In the genomic region with DNA sequence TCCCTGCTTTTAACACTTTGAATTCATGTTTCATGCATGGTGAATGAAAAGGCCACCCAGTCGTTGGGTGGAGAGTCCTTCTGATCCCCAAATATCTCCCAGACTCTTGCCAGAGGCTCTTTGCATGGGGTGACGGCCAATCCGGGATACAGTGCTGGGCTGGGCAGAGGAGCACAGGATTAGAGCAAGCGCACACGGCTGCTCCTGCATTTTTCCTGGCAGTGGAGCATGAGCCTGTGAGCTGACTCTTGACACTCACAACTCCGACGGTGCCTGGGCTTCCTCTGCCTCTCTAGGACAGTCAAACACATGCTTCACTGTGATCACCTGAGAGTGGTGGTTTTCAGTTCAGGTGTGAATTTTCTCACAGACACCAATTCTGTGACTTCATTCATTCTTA, we compare ENCODE assay signal across 33 cellular contexts.
"Had no signal": no experiment of that assay in that cellular context is flagged by ENCODE, and none has a peak within 500 bp of the region (broad histone marks: within the 10 kb centered on the region; RNA-seq: fewer than 3 reads in every experiment).

No MANE protein-coding gene starts in this region.

- H3K27me3 ChIP-seq: adrenal gland, body of pancreas, brain microvascular endothelial cell, breast epithelium had no signal

- H3K36me3 ChIP-seq: adrenal gland, brain microvascular endothelial cell, breast epithelium had no signal

- FAIRE-seq: astrocyte, TTC549 had no signal

- ATAC-seq: activated CD8-positive, alpha-beta T cell treated with anti-CD3 and anti-CD28 coated beads for 36 hours; activated naive CD4-positive, alpha-beta T cell treated with anti-CD3 and anti-CD28 coated beads, Interleukin-2, amount 50 U/mL, for 72 hours; activated T-cell treated with anti-CD3 and anti-CD28 coated beads, Interleukin-2, amount 50 U/mL, for 4 hours; activated T-cell treated with anti-CD3 and anti-CD28 coated beads, Interleukin-2, amount 50 U/mL, for 72 hours; activated T-helper 17 cell treated with anti-CD3 and anti-CD28 coated beads, Interleukin-2, amount 50 U/mL, for 72 hours; body of pancreas had no signal

- H3K4me1 ChIP-seq: adrenal gland, body of pancreas, breast epithelium had no signal

- H3K4me3 ChIP-seq: adrenal gland, body of pancreas, breast epithelium had no signal

- H3K27ac ChIP-seq: adrenal gland, body of pancreas, brain microvascular endothelial cell, breast epithelium, VCaP had no signal

- DNase-seq: activated B cell treated with CpG ODN at 0.5 μM for 24 hours; activated CD4-positive, alpha-beta memory T cell treated with anti-CD3 and anti-CD28 coated beads for 36 hours; activated CD4-positive, alpha-beta T cell treated with anti-CD3 and anti-CD28 coated beads for 4 hours; activated CD4-positive, alpha-beta T cell treated with anti-CD3 and anti-CD28 coated beads, Interleukin-2, amount 10 ng/mL, durations not matched to agents 24 days and 14 days; activated CD4-positive, alpha-beta T cell treated with anti-CD3 and anti-CD28 coated beads, Interleukin-2, amount 50 U/mL, for 1 hour; activated CD4-positive, alpha-beta T cell treated with anti-CD3 and anti-CD28 coated beads, Interleukin-2, amount 50 U/mL, for 4 hours; activated CD4-positive, CD25-positive, alpha-beta regulatory T cell treated with anti-CD3 and anti-CD28 coated beads, Interleukin-2, amount 50 U/mL, for 72 hours; activated CD8-positive, alpha-beta memory T cell treated with anti-CD3 and anti-CD28 coated beads, Interleukin-2, amount 50 U/mL, for 4 hours; activated CD8-positive, alpha-beta T cell treated with anti-CD3 and anti-CD28 coated beads for 36 hours; activated effector memory CD4-positive, alpha-beta T cell treated with anti-CD3 and anti-CD28 coated beads, Interleukin-2, amount 50 U/mL, for 16 hours; activated gamma-delta T cell treated with Interleukin-2 at 50 U/mL for 16 hours; activated naive CD4-positive, alpha-beta T cell; activated naive CD4-positive, alpha-beta T cell treated with anti-CD3 and anti-CD28 coated beads for 36 hours; activated naive CD4-positive, alpha-beta T cell treated with anti-CD3 and anti-CD28 coated beads, Interleukin-2, amount 50 U/mL, for 16 hours; activated naive CD8-positive, alpha-beta T cell treated with anti-CD3 and anti-CD28 coated beads for 36 hours; activated T-cell treated with anti-CD3 and anti-CD28 coated beads for 4 hours; activated T-cell treated with anti-CD3 and anti-CD28 coated beads, Interleukin-2, amount 50 U/mL, for 1 hour; activated T-cell treated with anti-CD3 and anti-CD28 coated beads, Interleukin-2, amount 50 U/mL, for 4 hours; activated T-cell treated with anti-CD3 and anti-CD28 coated beads, Interleukin-2, amount 50 U/mL, for 72 hours; adrenal gland; amniotic stem cell; body of pancreas; brain microvascular endothelial cell; central memory CD4-positive, alpha-beta T cell; T-helper 1 cell; T-helper 2 cell; T-helper 9 cell had no signal

- H3K9me3 ChIP-seq: adrenal gland had no signal
